1 cellular context compared by ENCODE assay signal in genomic region chr18:34158881-34159690, GRCh38.
A peak's percentile ranks its signal among the peaks of the same experiment; 100 is the strongest.
TF ChIP-seq lines count a peak whose summit lies in the region.

No MANE protein-coding gene starts in this region.

TF ChIP-seq in GM12878, 131 proteins besides CTCF, POLR2A, EP300 and RAD21 (continued from another document):
- TF ChIP-seq RELB (IDR thresholded peaks at IDR 0.05; ENCODE audit: low read depth) (no peak), ELK1 (IDR thresholded peaks at IDR 0.05; ENCODE audit: low read depth, low read length) (no peak), NFIC (IDR thresholded peaks at IDR 0.05; ENCODE audit: low read depth, low read length) (no peak), IKZF1 (conservative IDR thresholded peaks at IDR 0.05) (peak; percentile 53), ZNF384 (IDR thresholded peaks at IDR 0.05; ENCODE audit: borderline replicate concordance, low read depth, low read length) (no peak), SUZ12 (IDR thresholded peaks at IDR 0.05; ENCODE audit: unreplicated experiment) (no peak), BHLHE40 (IDR thresholded peaks at IDR 0.05; ENCODE audit: borderline replicate concordance in 1 of 2, low read depth in 2 of 2, low read length in 1 of 2) (peak; percentile 11 to 81; a peak in 2 of 4 replicates), NR2C1 (IDR thresholded peaks at IDR 0.05) (no peak), RELA (IDR thresholded peaks at IDR 0.05; ENCODE audit: borderline replicate concordance, partially characterized antibody) (no peak), TCF7 (IDR thresholded peaks at IDR 0.05; ENCODE audit: borderline replicate concordance) (no peak), ATF7 (IDR thresholded peaks at IDR 0.05; ENCODE audit: low read depth) (no peak), RAD51 (IDR thresholded peaks at IDR 0.05) (peak; percentile 52)
